Comparison of ENCODE assay signal across 23 cellular contexts in genomic region chr18:47618758-47619157, GRCh38.
"Had no signal": no experiment of that assay in that cellular context is flagged by ENCODE, and none has a peak within 500 bp of the region (broad histone marks: within the 10 kb centered on the region; RNA-seq: fewer than 3 reads in every experiment).

No MANE protein-coding gene starts in this region.

- H3K4me3 ChIP-seq: ascending aorta, breast epithelium, cardiac muscle cell, colonic mucosa had no signal

- ATAC-seq: activated naive CD4-positive, alpha-beta T cell treated with anti-CD3 and anti-CD28 coated beads, Interleukin-2, amount 50 U/mL, for 72 hours; activated T-cell treated with anti-CD3 and anti-CD28 coated beads, Interleukin-2, amount 50 U/mL, for 4 hours; esophagus mucosa had no signal

- H3K27me3 ChIP-seq: ascending aorta, breast epithelium, cardiac muscle cell, colonic mucosa had no signal

- H3K4me3 Mint-ChIP-seq: activated CD4-positive, alpha-beta memory T cell treated with anti-CD3 and anti-CD28 coated beads, Interleukin-2, amount 10 ng/mL, durations not matched to agents 7 days and 5 days; activated CD4-positive, alpha-beta T cell treated with anti-CD3 and anti-CD28 coated beads, Interleukin-2, amount 10 ng/mL, durations not matched to agents 7 days and 5 days; activated naive CD4-positive, alpha-beta T cell treated with anti-CD3 and anti-CD28 coated beads, Interleukin-2, amount 10 ng/mL, durations not matched to agents 7 days and 5 days; activated naive CD8-positive, alpha-beta T cell treated with anti-CD3 and anti-CD28 coated beads, Interleukin-2, amount 10 ng/mL, durations not matched to agents 7 days and 5 days; activated T-cell treated with anti-CD3 and anti-CD28 coated beads, Interleukin-2, amount 50 U/mL, for 4 hours; brain had no signal

- H3K9me3 ChIP-seq: ascending aorta, breast epithelium, colonic mucosa had no signal

- H3K36me3 ChIP-seq: ascending aorta, breast epithelium, cardiac muscle cell, colonic mucosa had no signal

- H3K27ac Mint-ChIP-seq: activated CD4-positive, alpha-beta memory T cell treated with anti-CD3 and anti-CD28 coated beads, Interleukin-2, amount 10 ng/mL, durations not matched to agents 7 days and 5 days; activated CD4-positive, alpha-beta T cell treated with anti-CD3 and anti-CD28 coated beads, Interleukin-2, amount 10 ng/mL, durations not matched to agents 7 days and 5 days; activated naive CD4-positive, alpha-beta T cell treated with anti-CD3 and anti-CD28 coated beads, Interleukin-2, amount 10 ng/mL, durations not matched to agents 7 days and 5 days; activated naive CD4-positive, alpha-beta T cell treated with anti-CD3 and anti-CD28 coated beads, Interleukin-2, amount 50 U/mL, for 72 hours; activated naive CD8-positive, alpha-beta T cell treated with anti-CD3 and anti-CD28 coated beads, Interleukin-2, amount 10 ng/mL, durations not matched to agents 7 days and 5 days; brain had no signal

- FAIRE-seq: frontal cortex had no signal

- H3K4me1 ChIP-seq: ascending aorta, breast epithelium, colonic mucosa had no signal

- DNase-seq: activated CD4-positive, alpha-beta memory T cell treated with anti-CD3 and anti-CD28 coated beads, Interleukin-2, amount 10 ng/mL, durations not matched to agents 7 days and 5 days; activated CD4-positive, alpha-beta T cell treated with anti-CD3 and anti-CD28 coated beads for 1 hour; activated CD4-positive, alpha-beta T cell treated with anti-CD3 and anti-CD28 coated beads for 4 hours; activated CD4-positive, alpha-beta T cell treated with anti-CD3 and anti-CD28 coated beads, Interleukin-2, amount 10 ng/mL, durations not matched to agents 7 days and 5 days; activated CD4-positive, alpha-beta T cell treated with anti-CD3 and anti-CD28 coated beads, Interleukin-2, amount 50 U/mL, for 4 hours; activated gamma-delta T cell; activated naive CD4-positive, alpha-beta T cell; activated naive CD4-positive, alpha-beta T cell treated with anti-CD3 and anti-CD28 coated beads, Interleukin-2, amount 10 ng/mL, durations not matched to agents 7 days and 5 days; activated naive CD8-positive, alpha-beta T cell treated with anti-CD3 and anti-CD28 coated beads, Interleukin-2, amount 10 ng/mL, durations not matched to agents 7 days and 5 days; activated T-cell treated with anti-CD3 and anti-CD28 coated beads, Interleukin-2, amount 50 U/mL, for 4 hours; central memory CD4-positive, alpha-beta T cell; cerebellar nuclear complex; colonic mucosa; effector CD8-positive, alpha-beta T cell; foreskin fibroblast; T-helper 2 cell had no signal

- H3K9me3 Mint-ChIP-seq: activated CD4-positive, alpha-beta memory T cell treated with anti-CD3 and anti-CD28 coated beads, Interleukin-2, amount 10 ng/mL, durations not matched to agents 7 days and 5 days; activated CD4-positive, alpha-beta T cell treated with anti-CD3 and anti-CD28 coated beads, Interleukin-2, amount 10 ng/mL, durations not matched to agents 7 days and 5 days; activated naive CD4-positive, alpha-beta T cell treated with anti-CD3 and anti-CD28 coated beads, Interleukin-2, amount 10 ng/mL, durations not matched to agents 7 days and 5 days; activated naive CD4-positive, alpha-beta T cell treated with anti-CD3 and anti-CD28 coated beads, Interleukin-2, amount 50 U/mL, for 72 hours; activated naive CD8-positive, alpha-beta T cell treated with anti-CD3 and anti-CD28 coated beads, Interleukin-2, amount 10 ng/mL, durations not matched to agents 7 days and 5 days; activated T-cell treated with anti-CD3 and anti-CD28 coated beads, Interleukin-2, amount 50 U/mL, for 4 hours had no signal

- H3K27ac ChIP-seq: ascending aorta, breast epithelium, cardiac muscle cell, colonic mucosa had no signal

- H3K36me3 Mint-ChIP-seq: activated naive CD4-positive, alpha-beta T cell treated with anti-CD3 and anti-CD28 coated beads, Interleukin-2, amount 10 ng/mL, durations not matched to agents 7 days and 5 days; activated naive CD4-positive, alpha-beta T cell treated with anti-CD3 and anti-CD28 coated beads, Interleukin-2, amount 50 U/mL, for 72 hours; activated naive CD8-positive, alpha-beta T cell treated with anti-CD3 and anti-CD28 coated beads, Interleukin-2, amount 10 ng/mL, durations not matched to agents 7 days and 5 days; brain had no signal

- H3K4me1 Mint-ChIP-seq: activated CD4-positive, alpha-beta memory T cell treated with anti-CD3 and anti-CD28 coated beads, Interleukin-2, amount 10 ng/mL, durations not matched to agents 7 days and 5 days; activated CD4-positive, alpha-beta T cell treated with anti-CD3 and anti-CD28 coated beads, Interleukin-2, amount 10 ng/mL, durations not matched to agents 7 days and 5 days; activated naive CD4-positive, alpha-beta T cell treated with anti-CD3 and anti-CD28 coated beads, Interleukin-2, amount 10 ng/mL, durations not matched to agents 7 days and 5 days; activated naive CD8-positive, alpha-beta T cell treated with anti-CD3 and anti-CD28 coated beads, Interleukin-2, amount 10 ng/mL, durations not matched to agents 7 days and 5 days; brain had no signal
